ENCODE assay signal across 1 cellular context in the genomic region with DNA sequence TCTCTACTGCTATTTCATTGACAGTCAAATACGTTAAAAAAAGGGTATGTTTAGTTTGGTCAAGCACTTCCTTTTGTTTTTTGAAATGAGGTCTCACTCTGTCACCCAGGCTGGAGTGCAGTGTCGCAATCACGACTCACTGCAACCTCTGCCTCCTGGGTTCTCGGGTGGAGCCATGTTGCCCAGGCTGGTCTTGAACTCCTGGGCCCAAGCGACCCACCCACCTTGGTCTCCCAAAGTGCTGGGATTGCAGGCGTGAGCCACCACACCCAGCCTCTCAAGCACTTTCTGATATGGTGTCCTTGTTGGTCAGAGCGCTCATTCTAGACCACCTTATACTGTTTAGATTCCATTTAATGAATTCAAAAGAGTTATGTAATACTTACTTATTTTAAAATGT.
A peak's percentile ranks its signal among the peaks of the same experiment; 100 is the strongest.
TF ChIP-seq lines count a peak whose summit lies in the region.

No MANE protein-coding gene starts in this region.

TF ChIP-seq in HCT116, 20 proteins besides CTCF, POLR2A, EP300 and RAD21 (continued from another document):
- TF ChIP-seq REST (IDR thresholded peaks at IDR 0.05; ENCODE audit: low read depth) (no peak), CEBPB (IDR thresholded peaks at IDR 0.05; ENCODE audit: low read depth) (peak; percentile 96), EZH2 (IDR thresholded peaks at IDR 0.05) (no peak)
